Comparison of ENCODE assay signal across 1 cellular context in genomic region chr22:21937041-21937820, GRCh38.
TF ChIP-seq lines count a peak whose summit lies in the region.

No MANE protein-coding gene starts in this region.

TF ChIP-seq in SK-N-SH treated with all-trans-retinoic acid at 6 μM for 48 hours, 23 proteins besides CTCF, POLR2A, EP300 and RAD21 (continued from another document):
- TF ChIP-seq TCF4 (CRISPR knock-in tag; IDR thresholded peaks at IDR 0.05; ENCODE audit: borderline replicate concordance) (no peak), ISL1 (CRISPR knock-in tag; IDR thresholded peaks at IDR 0.05) (no peak), BACH2 (CRISPR knock-in tag; IDR thresholded peaks at IDR 0.05; ENCODE audit: borderline replicate concordance) (no peak), CSDC2 (CRISPR knock-in tag; IDR thresholded peaks at IDR 0.05) (no peak)
- TF ChIP-seq, protein P1, sequence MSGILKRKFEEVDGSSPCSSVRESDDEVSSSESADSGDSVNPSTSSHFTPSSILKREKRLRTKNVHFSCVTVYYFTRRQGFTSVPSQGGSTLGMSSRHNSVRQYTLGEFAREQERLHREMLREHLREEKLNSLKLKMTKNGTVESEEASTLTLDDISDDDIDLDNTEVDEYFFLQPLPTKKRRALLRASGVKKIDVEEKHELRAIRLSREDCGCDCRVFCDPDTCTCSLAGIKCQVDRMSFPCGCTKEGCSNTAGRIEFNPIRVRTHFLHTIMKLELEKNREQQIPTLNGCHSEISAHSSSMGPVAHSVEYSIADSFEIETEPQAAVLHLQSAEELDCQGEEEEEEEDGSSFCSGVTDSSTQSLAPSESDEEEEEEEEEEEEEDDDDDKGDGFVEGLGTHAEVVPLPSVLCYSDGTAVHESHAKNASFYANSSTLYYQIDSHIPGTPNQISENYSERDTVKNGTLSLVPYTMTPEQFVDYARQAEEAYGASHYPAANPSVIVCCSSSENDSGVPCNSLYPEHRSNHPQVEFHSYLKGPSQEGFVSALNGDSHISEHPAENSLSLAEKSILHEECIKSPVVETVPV (CRISPR knock-in tag; IDR thresholded peaks at IDR 0.05), result no peak
TF ChIP-seq in SK-N-SH treated with all-trans-retinoic acid at 6 μM for 48 hours: peak in this region for 0.
